25 cellular contexts compared by ENCODE assay signal in genomic region chr10:1678084-1678483, GRCh38. TPM values are rescaled to one million over a fixed set of nuclear protein-coding genes. Genes with fewer than 3 reads are reported as not detected.
"Had no signal": no experiment of that assay in that cellular context is flagged by ENCODE, and none has a peak within 500 bp of the region (broad histone marks: within the 10 kb centered on the region; RNA-seq: fewer than 3 reads in every experiment).

No MANE protein-coding gene starts in this region.

- H3K9me3 Mint-ChIP-seq: activated CD4-positive, alpha-beta T cell treated with anti-CD3 and anti-CD28 coated beads, Interleukin-2, amount 10 ng/mL, durations not matched to agents 7 days and 5 days; activated naive CD8-positive, alpha-beta T cell treated with anti-CD3 and anti-CD28 coated beads for 36 hours; activated T-cell treated with anti-CD3 and anti-CD28 coated beads, Interleukin-2, amount 50 U/mL, for 72 hours; activated T-helper 17 cell treated with anti-CD3 and anti-CD28 coated beads, Interleukin-2, amount 50 U/mL, for 72 hours; T-helper 1 cell treated with Interleukin-12 subunit alpha and Interleukin-12 subunit beta and Interleukin-4 antibody, amounts not matched to agents 30 μg/mL and 1 μg/mL, for 36 hours; T-helper 2 cell treated with Interferon-gamma antibody and Interleukin-4, amounts not matched to agents 5 μg/mL and 100 μg/mL, for 36 hours had no signal

- H3K9ac ChIP-seq: KMS-11 had no signal

- H3K4me2 ChIP-seq: KMS-11 had no signal

- H3K27me3 Mint-ChIP-seq: activated CD4-positive, alpha-beta T cell treated with anti-CD3 and anti-CD28 coated beads, Interleukin-2, amount 10 ng/mL, durations not matched to agents 7 days and 5 days had no signal

- H3K9me3 ChIP-seq: ascending aorta, SJCRH30 had no signal

- H3K4me3 Mint-ChIP-seq: activated CD4-positive, alpha-beta T cell treated with anti-CD3 and anti-CD28 coated beads, Interleukin-2, amount 10 ng/mL, durations not matched to agents 7 days and 5 days; activated naive CD8-positive, alpha-beta T cell treated with anti-CD3 and anti-CD28 coated beads for 36 hours; activated T-cell treated with anti-CD3 and anti-CD28 coated beads, Interleukin-2, amount 50 U/mL, for 72 hours; activated T-helper 17 cell treated with anti-CD3 and anti-CD28 coated beads, Interleukin-2, amount 50 U/mL, for 72 hours; T-helper 1 cell treated with Interleukin-12 subunit alpha and Interleukin-12 subunit beta and Interleukin-4 antibody, amounts not matched to agents 30 μg/mL and 1 μg/mL, for 36 hours; T-helper 2 cell treated with Interferon-gamma antibody and Interleukin-4, amounts not matched to agents 5 μg/mL and 100 μg/mL, for 36 hours had no signal

- H3K27me3 ChIP-seq: ascending aorta, SJCRH30 had no signal

- H3K4me1 ChIP-seq: ascending aorta, SJCRH30 had no signal

- H3K36me3 ChIP-seq: ascending aorta, SJCRH30 had no signal

- H3K27ac Mint-ChIP-seq: activated CD4-positive, alpha-beta T cell treated with anti-CD3 and anti-CD28 coated beads, Interleukin-2, amount 10 ng/mL, durations not matched to agents 7 days and 5 days; activated naive CD8-positive, alpha-beta T cell treated with anti-CD3 and anti-CD28 coated beads for 36 hours; activated T-cell treated with anti-CD3 and anti-CD28 coated beads, Interleukin-2, amount 50 U/mL, for 72 hours; activated T-helper 17 cell treated with anti-CD3 and anti-CD28 coated beads, Interleukin-2, amount 50 U/mL, for 72 hours; T-helper 1 cell treated with Interleukin-12 subunit alpha and Interleukin-12 subunit beta and Interleukin-4 antibody, amounts not matched to agents 30 μg/mL and 1 μg/mL, for 36 hours; T-helper 2 cell treated with Interferon-gamma antibody and Interleukin-4, amounts not matched to agents 5 μg/mL and 100 μg/mL, for 36 hours had no signal

- H3K4me1 Mint-ChIP-seq: activated CD4-positive, alpha-beta T cell treated with anti-CD3 and anti-CD28 coated beads, Interleukin-2, amount 10 ng/mL, durations not matched to agents 7 days and 5 days; activated naive CD8-positive, alpha-beta T cell treated with anti-CD3 and anti-CD28 coated beads for 36 hours; activated T-helper 17 cell treated with anti-CD3 and anti-CD28 coated beads, Interleukin-2, amount 50 U/mL, for 72 hours had no signal

- ATAC-seq: activated T-cell treated with anti-CD3 and anti-CD28 coated beads, Interleukin-2, amount 50 U/mL, for 72 hours; activated T-helper 17 cell treated with anti-CD3 and anti-CD28 coated beads, Interleukin-2, amount 50 U/mL, for 72 hours had no signal

- H3K4me3 ChIP-seq: ascending aorta, SJCRH30, SK-N-MC had no signal

- H3K27ac ChIP-seq: ascending aorta, KMS-11, SJCRH30, SK-N-MC had no signal

- DNase-seq: activated CD4-positive, alpha-beta T cell treated with anti-CD3 and anti-CD28 coated beads, Interleukin-2, amount 10 ng/mL, durations not matched to agents 7 days and 5 days; activated CD4-positive, alpha-beta T cell treated with anti-CD3 and anti-CD28 coated beads, Interleukin-2, amount 50 U/mL, for 48 hours; activated effector memory CD4-positive, alpha-beta T cell treated with anti-CD3 and anti-CD28 coated beads, Interleukin-2, amount 50 U/mL, for 16 hours; activated naive CD4-positive, alpha-beta T cell; activated naive CD4-positive, alpha-beta T cell treated with anti-CD3 and anti-CD28 coated beads, Interleukin-2, amount 50 U/mL, for 16 hours; activated naive CD8-positive, alpha-beta T cell treated with anti-CD3 and anti-CD28 coated beads for 36 hours; activated T-cell treated with anti-CD3 and anti-CD28 coated beads, Interleukin-2, amount 50 U/mL, for 1 hour; activated T-cell treated with anti-CD3 and anti-CD28 coated beads, Interleukin-2, amount 50 U/mL, for 72 hours; amniotic stem cell; NCI-H187 treated with DMSO at 0.1 percent for 48 hours; NCI-H2081 treated with DMSO at 0.1 percent for 48 hours; NCI-H524 treated with DMSO at 0.1 percent for 48 hours; NCI-H748 treated with DMSO at 0.1 percent for 48 hours; NK-92 treated with Interleukin-12 subunit alpha and Interleukin-12 subunit beta, amount 100 ng/mL, for 24 hours; OCI-M1; Right ventricle myocardium superior; SJCRH30 had no signal

RNA-seq across cellular contexts. Expression of gene ADARB2, which starts 59.2 kb away (rescaled TPM):
- total RNA-seq: activated naive CD8-positive, alpha-beta T cell treated with anti-CD3 and anti-CD28 coated beads for 36 hours; activated T-helper 17 cell treated with anti-CD3 and anti-CD28 coated beads, Interleukin-2, amount 50 U/mL, for 72 hours; ascending aorta; cardiac septum; M059J; Right ventricle myocardium superior; SJCRH30 had no signal
